ENCODE assay signal across 20 cellular contexts in the genomic region with DNA sequence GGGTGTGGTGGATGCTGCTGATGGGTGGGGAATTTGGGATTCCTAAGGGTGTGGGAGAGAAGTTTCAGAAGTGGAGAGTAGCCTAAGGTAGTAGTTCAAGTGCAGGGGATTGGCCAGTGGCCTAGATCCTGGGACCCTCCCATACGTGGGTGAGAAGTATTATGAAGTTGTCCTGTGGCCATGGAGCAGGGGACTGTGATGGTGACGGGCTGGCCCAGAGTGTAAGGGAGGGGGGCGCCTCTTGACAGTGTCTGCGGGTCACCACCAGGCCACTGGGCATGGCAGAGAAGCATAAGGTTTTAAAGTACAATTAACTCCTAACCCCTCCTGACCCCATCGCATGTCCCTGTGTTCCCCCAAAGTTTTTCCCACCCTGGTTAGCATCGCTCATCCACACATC.
DNase-seq lines count a peak whose midpoint lies in the region; ATAC-seq, FAIRE-seq and TF ChIP-seq lines count a peak whose summit lies in the region.
"Had no signal": no experiment of that assay in that cellular context is flagged by ENCODE, and none has a peak within 500 bp of the region (broad histone marks: within the 10 kb centered on the region; RNA-seq: fewer than 3 reads in every experiment).

No MANE protein-coding gene starts in this region.

- CTCF ChIA-PET in activated B cell treated with CpG ODN at 0.5 μM for 24 hours (lab: Charles Lee) = no interaction called here

- H3K4me1 Mint-ChIP-seq in stimulated activated naive CD8-positive, alpha-beta T cell treated with anti-CD3 and anti-CD28 coated beads, Interleukin-15, Interleukin-2, amounts not matched to agents 100 ng/mL and 50 ng/mL, for 24 hours (ENCODE audit: low read depth) = peaks cover 16% of the 10 kb centered on the region
- H3K4me1 Mint-ChIP-seq in activated B cell treated with CpG ODN at 0.5 μM for 24 hours = peaks cover 38% of the 10 kb centered on the region
- H3K4me1 Mint-ChIP-seq: neural crest cell had no signal

- WGBS in liver = 78% methylated on average over 6 of the region's 6 CpGs
- 85 to 96% (median 91%) methylated on average over 6 of the region's 6 CpGs for WGBS in spleen, 5 donors

- H3K36me3 Mint-ChIP-seq in stimulated activated naive CD8-positive, alpha-beta T cell treated with anti-CD3 and anti-CD28 coated beads, Interleukin-15, Interleukin-2, amounts not matched to agents 100 ng/mL and 50 ng/mL, for 24 hours (ENCODE audit: low read depth) = peaks cover 34% of the 10 kb centered on the region
- H3K36me3 Mint-ChIP-seq in activated B cell treated with CpG ODN at 0.5 μM for 24 hours (ENCODE audit: low read depth) = peaks cover 26% of the 10 kb centered on the region

- peaks cover 13 to 61% (median 53%) of the 10 kb centered on the region in 4 donors for H3K4me1 ChIP-seq in liver (ENCODE audit: control insufficient read depth in 4 of 4, insufficient read depth in 4 of 4, low read length in 3 of 4)
- H3K4me1 ChIP-seq in spleen = peaks cover 0 to 72% (median 28%) of the 10 kb centered on the region in 6 donors

- H3K27ac ChIP-seq in liver (ENCODE audit: low read depth in 1 of 2, low read length in 2 of 2) (peak overlapping the region; percentile 11 to 38), spleen (peak overlapping the region in 1 of 8 donors; percentile 18)

- no peak for DNase-seq in stimulated activated naive CD8-positive, alpha-beta T cell treated with anti-CD3 and anti-CD28 coated beads, Interleukin-15, Interleukin-2, amounts not matched to agents 100 U/mL and 50 U/mL, for 24 hours
- no peak for DNase-seq in activated B cell treated with CpG ODN at 0.5 μM for 24 hours
- DNase-seq in GM19239 (ENCODE audit: insufficient read length, low spot score) = no peak
- DNase-seq in cerebellar nuclear complex (lab: John Stamatoyannopoulos, UW) = no peak
- DNase-seq in spleen = no peak
- DNase-seq: activated CD4-positive, alpha-beta T cell treated with anti-CD3 and anti-CD28 coated beads for 36 hours; amniotic stem cell; dermis blood vessel endothelial cell; glutamatergic neuron; left cardiac atrium; midbrain; MV-4-11; NCI-H187; NCI-H748 treated with DMSO at 0.1 percent for 48 hours had no signal

- ATAC-seq in stimulated activated naive CD8-positive, alpha-beta T cell treated with anti-CD3 and anti-CD28 coated beads, Interleukin-15, Interleukin-2, amounts not matched to agents 100 U/mL and 50 U/mL, for 24 hours = no peak
- no peak for ATAC-seq in activated B cell treated with CpG ODN at 0.5 μM for 24 hours (ENCODE audit: low read depth)
- no peak for ATAC-seq in GM18511 (IDR thresholded peaks at IDR 0.05; ENCODE audit: unreplicated experiment)
- ATAC-seq: activated CD4-positive, alpha-beta T cell treated with anti-CD3 and anti-CD28 coated beads for 36 hours had no signal

- no peak for FAIRE-seq in GM19239 (lab: Jason Lieb, UNC)
- FAIRE-seq: endothelial cell of umbilical vein, HTR-8/SVneo had no signal

- intact Hi-C loops in activated B cell treated with CpG ODN at 0.5 μM for 24 hours (cut with micrococcal nuclease) (no loop called here), spleen (cut with DNase I; ENCODE audit: low total_unique reads) (no loop called here)

- no peaks in the 10 kb centered on the region for H3K9me3 ChIP-seq in liver (ENCODE audit: control insufficient read depth in 4 of 4, low read length in 3 of 4)
- no peaks in the 10 kb centered on the region for H3K9me3 ChIP-seq in spleen

- peak overlapping the region; percentile 2 for H3K27ac Mint-ChIP-seq in stimulated activated naive CD8-positive, alpha-beta T cell treated with anti-CD3 and anti-CD28 coated beads, Interleukin-15, Interleukin-2, amounts not matched to agents 100 ng/mL and 50 ng/mL, for 24 hours
- peak overlapping the region; percentile 25 for H3K27ac Mint-ChIP-seq in activated B cell treated with CpG ODN at 0.5 μM for 24 hours
- H3K27ac Mint-ChIP-seq: activated CD4-positive, alpha-beta T cell treated with anti-CD3 and anti-CD28 coated beads for 36 hours had no signal

- no peak overlapping the region for H3K4me3 ChIP-seq in liver (ENCODE audit: low read depth in 1 of 3, low read length in 3 of 3)
- H3K4me3 ChIP-seq in spleen = no peak overlapping the region

- H3K27me3 Mint-ChIP-seq in stimulated activated naive CD8-positive, alpha-beta T cell treated with anti-CD3 and anti-CD28 coated beads, Interleukin-15, Interleukin-2, amounts not matched to agents 100 ng/mL and 50 ng/mL, for 24 hours = no peaks in the 10 kb centered on the region
- H3K27me3 Mint-ChIP-seq in activated B cell treated with CpG ODN at 0.5 μM for 24 hours = no peaks in the 10 kb centered on the region
- H3K27me3 Mint-ChIP-seq: activated CD4-positive, alpha-beta T cell treated with anti-CD3 and anti-CD28 coated beads for 36 hours had no signal

- POLR2A ChIA-PET in activated B cell treated with CpG ODN at 0.5 μM for 24 hours (lab: Charles Lee) = no interaction called here

- H3K36me3 ChIP-seq in liver (ENCODE audit: control insufficient read depth in 4 of 4, insufficient read depth in 3 of 4, low read depth in 1 of 4, low read length in 3 of 4) = peaks cover 3 to 20% (median 18%) of the 10 kb centered on the region in 4 donors
- H3K36me3 ChIP-seq in spleen = peaks cover 7 to 96% (median 52%) of the 10 kb centered on the region in 6 donors

- no peak overlapping the region for H3K9ac ChIP-seq in liver (ENCODE audit: low read depth in 1 of 2, low read length in 2 of 2)

- no peak for TF ChIP-seq RAD21 in liver (IDR thresholded peaks at IDR 0.05)

- no peak overlapping the region for H3K4me3 Mint-ChIP-seq in stimulated activated naive CD8-positive, alpha-beta T cell treated with anti-CD3 and anti-CD28 coated beads, Interleukin-15, Interleukin-2, amounts not matched to agents 100 ng/mL and 50 ng/mL, for 24 hours
- no peak overlapping the region for H3K4me3 Mint-ChIP-seq in activated B cell treated with CpG ODN at 0.5 μM for 24 hours
- H3K4me3 Mint-ChIP-seq: activated CD4-positive, alpha-beta T cell treated with anti-CD3 and anti-CD28 coated beads for 36 hours; neural crest cell had no signal

- no peak for TF ChIP-seq CTCF in activated B cell treated with CpG ODN at 0.5 μM for 24 hours (IDR thresholded peaks at IDR 0.05)
- TF ChIP-seq CTCF in liver (IDR thresholded peaks at IDR 0.05; ENCODE audit: low read depth, low read length, missing input control) = no peak
- TF ChIP-seq CTCF in spleen (IDR thresholded peaks at IDR 0.05 in 8 of 11, conservative IDR thresholded peaks at IDR 0.05 in 3 of 11) = no peak

- H3K9me3 Mint-ChIP-seq in stimulated activated naive CD8-positive, alpha-beta T cell treated with anti-CD3 and anti-CD28 coated beads, Interleukin-15, Interleukin-2, amounts not matched to agents 100 ng/mL and 50 ng/mL, for 24 hours = no peaks in the 10 kb centered on the region
- H3K9me3 Mint-ChIP-seq in activated B cell treated with CpG ODN at 0.5 μM for 24 hours = no peaks in the 10 kb centered on the region
- H3K9me3 Mint-ChIP-seq: neural crest cell had no signal

- no peak for TF ChIP-seq POLR2A in spleen (IDR thresholded peaks at IDR 0.05)

- H3K27me3 ChIP-seq in liver (ENCODE audit: control insufficient read depth in 4 of 4, insufficient read depth in 4 of 4, low read length in 3 of 4) = no peaks in the 10 kb centered on the region
- H3K27me3 ChIP-seq in spleen (replicated peaks in 1 of 7) = no peaks in the 10 kb centered on the region

TF ChIP-seq in liver, 16 proteins besides CTCF, POLR2A, EP300 and RAD21 (continues in another document):
- no peak for TF ChIP-seq FOXA2 (IDR thresholded peaks at IDR 0.05)
- TF ChIP-seq, protein P1, sequence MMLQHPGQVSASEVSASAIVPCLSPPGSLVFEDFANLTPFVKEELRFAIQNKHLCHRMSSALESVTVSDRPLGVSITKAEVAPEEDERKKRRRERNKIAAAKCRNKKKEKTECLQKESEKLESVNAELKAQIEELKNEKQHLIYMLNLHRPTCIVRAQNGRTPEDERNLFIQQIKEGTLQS (IDR thresholded peaks at IDR 0.05) = no peak
- no peak for TF ChIP-seq HNF4G (IDR thresholded peaks at IDR 0.05)
- no peak for TF ChIP-seq JUND (IDR thresholded peaks at IDR 0.05)
- TF ChIP-seq, protein P2, sequence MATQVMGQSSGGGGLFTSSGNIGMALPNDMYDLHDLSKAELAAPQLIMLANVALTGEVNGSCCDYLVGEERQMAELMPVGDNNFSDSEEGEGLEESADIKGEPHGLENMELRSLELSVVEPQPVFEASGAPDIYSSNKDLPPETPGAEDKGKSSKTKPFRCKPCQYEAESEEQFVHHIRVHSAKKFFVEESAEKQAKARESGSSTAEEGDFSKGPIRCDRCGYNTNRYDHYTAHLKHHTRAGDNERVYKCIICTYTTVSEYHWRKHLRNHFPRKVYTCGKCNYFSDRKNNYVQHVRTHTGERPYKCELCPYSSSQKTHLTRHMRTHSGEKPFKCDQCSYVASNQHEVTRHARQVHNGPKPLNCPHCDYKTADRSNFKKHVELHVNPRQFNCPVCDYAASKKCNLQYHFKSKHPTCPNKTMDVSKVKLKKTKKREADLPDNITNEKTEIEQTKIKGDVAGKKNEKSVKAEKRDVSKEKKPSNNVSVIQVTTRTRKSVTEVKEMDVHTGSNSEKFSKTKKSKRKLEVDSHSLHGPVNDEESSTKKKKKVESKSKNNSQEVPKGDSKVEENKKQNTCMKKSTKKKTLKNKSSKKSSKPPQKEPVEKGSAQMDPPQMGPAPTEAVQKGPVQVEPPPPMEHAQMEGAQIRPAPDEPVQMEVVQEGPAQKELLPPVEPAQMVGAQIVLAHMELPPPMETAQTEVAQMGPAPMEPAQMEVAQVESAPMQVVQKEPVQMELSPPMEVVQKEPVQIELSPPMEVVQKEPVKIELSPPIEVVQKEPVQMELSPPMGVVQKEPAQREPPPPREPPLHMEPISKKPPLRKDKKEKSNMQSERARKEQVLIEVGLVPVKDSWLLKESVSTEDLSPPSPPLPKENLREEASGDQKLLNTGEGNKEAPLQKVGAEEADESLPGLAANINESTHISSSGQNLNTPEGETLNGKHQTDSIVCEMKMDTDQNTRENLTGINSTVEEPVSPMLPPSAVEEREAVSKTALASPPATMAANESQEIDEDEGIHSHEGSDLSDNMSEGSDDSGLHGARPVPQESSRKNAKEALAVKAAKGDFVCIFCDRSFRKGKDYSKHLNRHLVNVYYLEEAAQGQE (IDR thresholded peaks at IDR 0.05) = no peak
- no peak for TF ChIP-seq RXRA (IDR thresholded peaks at IDR 0.05)
- TF ChIP-seq, protein P3, sequence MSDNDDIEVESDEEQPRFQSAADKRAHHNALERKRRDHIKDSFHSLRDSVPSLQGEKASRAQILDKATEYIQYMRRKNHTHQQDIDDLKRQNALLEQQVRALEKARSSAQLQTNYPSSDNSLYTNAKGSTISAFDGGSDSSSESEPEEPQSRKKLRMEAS (IDR thresholded peaks at IDR 0.05) = no peak
